11 cellular contexts compared by ENCODE assay signal in the genomic region with DNA sequence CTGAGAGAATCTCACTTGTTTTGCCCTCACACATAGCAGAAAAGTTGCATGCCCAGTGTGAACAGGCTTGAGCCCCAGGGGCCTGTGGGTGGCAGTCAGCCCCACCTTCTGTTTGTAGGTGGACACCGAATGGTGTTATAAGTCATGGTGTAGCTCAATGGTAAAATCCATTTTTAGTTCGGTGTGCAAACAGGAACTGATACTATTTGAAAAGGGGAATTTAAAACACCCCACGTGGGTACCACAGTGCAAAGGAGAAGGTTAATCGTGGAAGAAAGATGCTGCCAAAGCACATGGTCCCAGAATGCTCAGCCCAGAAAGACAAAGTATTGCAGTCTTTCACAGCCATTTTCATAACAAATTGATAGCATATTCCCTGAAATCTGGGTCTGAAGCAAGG.
DNase-seq lines count a peak whose midpoint lies in the region; ATAC-seq and TF ChIP-seq lines count a peak whose summit lies in the region.
"Had no signal": no experiment of that assay in that cellular context is flagged by ENCODE, and none has a peak within 500 bp of the region (broad histone marks: within the 10 kb centered on the region; RNA-seq: fewer than 3 reads in every experiment).

No MANE protein-coding gene starts in this region.

- H3K27me3 Mint-ChIP-seq in activated B cell treated with CpG ODN at 0.5 μM for 24 hours, result no peaks in the 10 kb centered on the region
- H3K27me3 Mint-ChIP-seq in activated naive CD8-positive, alpha-beta T cell treated with anti-CD3 and anti-CD28 coated beads, Interleukin-2, amount 50 U/mL, for 24 hours, result peaks cover 2% of the 10 kb centered on the region

- H3K27ac ChIP-seq in WERI-Rb-1, result no peak overlapping the region
- H3K27ac ChIP-seq: right atrium auricular region had no signal

- DNase-seq in activated B cell treated with CpG ODN at 0.5 μM for 24 hours (no peak), T1000 (lab: John Stamatoyannopoulos, UW) (no peak), WERI-Rb-1 (no peak)
- no peak for DNase-seq in activated naive CD8-positive, alpha-beta T cell treated with anti-CD3 and anti-CD28 coated beads, Interleukin-2, amount 50 U/mL, for 24 hours
- no peak for DNase-seq in stimulated activated CD4-positive, alpha-beta T cell treated with anti-CD3 and anti-CD28 coated beads, Interleukin-2, amount 100 ng/mL, for 24 hours
- DNase-seq: activated CD4-positive, alpha-beta T cell treated with anti-CD3 and anti-CD28 coated beads, Interleukin-2, amount 50 U/mL, for 48 hours had no signal

- H3K4me3 Mint-ChIP-seq in activated B cell treated with CpG ODN at 0.5 μM for 24 hours, result no peak overlapping the region
- no peak overlapping the region for H3K4me3 Mint-ChIP-seq in activated naive CD8-positive, alpha-beta T cell treated with anti-CD3 and anti-CD28 coated beads, Interleukin-2, amount 50 U/mL, for 24 hours

- intact Hi-C loops in activated B cell treated with CpG ODN at 0.5 μM for 24 hours (cut with micrococcal nuclease), result loop anchor here (5.0 kb wide), 1 partner anchor 34 kb away; no protein-coding TSS in a partner anchor

- CTCF ChIA-PET in activated B cell treated with CpG ODN at 0.5 μM for 24 hours (lab: Charles Lee), result interaction anchor here (0.6 to 1.7 kb wide), 9 partner anchors 8 to 32 kb away, joined by 3 to 12 read pairs (median 4); no protein-coding TSS in a partner anchor

- no peaks in the 10 kb centered on the region for H3K36me3 Mint-ChIP-seq in activated B cell treated with CpG ODN at 0.5 μM for 24 hours (ENCODE audit: low read depth)
- no peaks in the 10 kb centered on the region for H3K36me3 Mint-ChIP-seq in activated naive CD8-positive, alpha-beta T cell treated with anti-CD3 and anti-CD28 coated beads, Interleukin-2, amount 50 U/mL, for 24 hours (ENCODE audit: low read depth)

- H3K27me3 ChIP-seq in WERI-Rb-1 (ENCODE audit: insufficient read depth, low read depth, severe bottlenecking), result peaks cover 58% of the 10 kb centered on the region
- H3K27me3 ChIP-seq: right atrium auricular region had no signal

- no peaks in the 10 kb centered on the region for H3K36me3 ChIP-seq in WERI-Rb-1
- H3K36me3 ChIP-seq: right atrium auricular region had no signal

- POLR2A ChIA-PET in activated B cell treated with CpG ODN at 0.5 μM for 24 hours (lab: Charles Lee), result interaction anchor here (0.6 to 2.9 kb wide), 4 partner anchors 10 to 702 kb away, joined by 3 to 13 read pairs (median 6); no protein-coding TSS in a partner anchor

- peaks cover 43% of the 10 kb centered on the region for H3K4me1 Mint-ChIP-seq in activated B cell treated with CpG ODN at 0.5 μM for 24 hours
- H3K4me1 Mint-ChIP-seq in activated naive CD8-positive, alpha-beta T cell treated with anti-CD3 and anti-CD28 coated beads, Interleukin-2, amount 50 U/mL, for 24 hours, result peaks cover 5% of the 10 kb centered on the region

- H3K9me3 Mint-ChIP-seq in activated B cell treated with CpG ODN at 0.5 μM for 24 hours, result peaks cover 2% of the 10 kb centered on the region
- H3K9me3 Mint-ChIP-seq in activated naive CD8-positive, alpha-beta T cell treated with anti-CD3 and anti-CD28 coated beads, Interleukin-2, amount 50 U/mL, for 24 hours, result no peaks in the 10 kb centered on the region

- no peak overlapping the region for H3K4me3 ChIP-seq in WERI-Rb-1 (ENCODE audit: low read depth, low read length)
- H3K4me3 ChIP-seq: right atrium auricular region had no signal

- H3K9me3 ChIP-seq in WERI-Rb-1 (ENCODE audit: severe bottlenecking), result no peaks in the 10 kb centered on the region
- H3K9me3 ChIP-seq: right atrium auricular region had no signal

- ATAC-seq in GM18519 (IDR thresholded peaks at IDR 0.05; ENCODE audit: low FRiP score, unreplicated experiment) (peak; percentile 92), GM21526 (IDR thresholded peaks at IDR 0.05; ENCODE audit: low FRiP score, unreplicated experiment) (peak; percentile 77), HG03135 (IDR thresholded peaks at IDR 0.05; ENCODE audit: unreplicated experiment) (peak; percentile 90), activated B cell treated with CpG ODN at 0.5 μM for 24 hours (ENCODE audit: low read depth) (peak; percentile 92)
- ATAC-seq in activated naive CD8-positive, alpha-beta T cell treated with anti-CD3 and anti-CD28 coated beads, Interleukin-2, amount 50 U/mL, for 24 hours, result no peak
- ATAC-seq: esophagus mucosa had no signal

- TF ChIP-seq CTCF in activated B cell treated with CpG ODN at 0.5 μM for 24 hours (IDR thresholded peaks at IDR 0.05) (no peak), WERI-Rb-1 (IDR thresholded peaks at IDR 0.05; ENCODE audit: low read depth, low read length) (no peak)

- peak overlapping the region; percentile 86 for H3K27ac Mint-ChIP-seq in activated B cell treated with CpG ODN at 0.5 μM for 24 hours
- no peak overlapping the region for H3K27ac Mint-ChIP-seq in activated naive CD8-positive, alpha-beta T cell treated with anti-CD3 and anti-CD28 coated beads, Interleukin-2, amount 50 U/mL, for 24 hours
